24 cellular contexts compared by ENCODE assay signal in genomic region chr9:135353935-135354334, GRCh38.
A peak's percentile ranks its signal among the peaks of the same experiment; 100 is the strongest.
DNase-seq lines count a peak whose midpoint lies in the region; ATAC-seq and TF ChIP-seq lines count a peak whose summit lies in the region.
"Had no signal": no experiment of that assay in that cellular context is flagged by ENCODE, and none has a peak within 500 bp of the region (broad histone marks: within the 10 kb centered on the region; RNA-seq: fewer than 3 reads in every experiment).

No MANE protein-coding gene starts in this region.

- peaks cover 4 to 5% of the 10 kb centered on the region in 2 experiments; a peak in 1 of 5 replicates for H3K9me3 Mint-ChIP-seq in H9
- H3K9me3 Mint-ChIP-seq in brain, result peaks cover 0 to 6% (median 0%) of the 10 kb centered on the region in 5 experiments
- H3K9me3 Mint-ChIP-seq: CD4-positive, alpha-beta T cell; CD8-positive, alpha-beta memory T cell; GM23338 had no signal

- no peak overlapping the region for H3K4ac ChIP-seq in H9 (ENCODE audit: low read depth, low read length)

- H3K9ac ChIP-seq in H9 (ENCODE audit: extremely low read depth, insufficient read length, low read length), result no peak overlapping the region
- H3K9ac ChIP-seq: BLaER1 treated with 17β-estradiol and CSF1 and Interleukin-3, amounts not matched to agents 10 nM and 100 nM had no signal

- peaks cover 0 to 4% (median 0%) of the 10 kb centered on the region in 3 experiments; a peak in 3 of 7 replicates for H3K36me3 Mint-ChIP-seq in H9 (ENCODE audit: insufficient read depth in 1 of 3, low read depth in 3 of 3)
- H3K36me3 Mint-ChIP-seq in brain, result no peaks in the 10 kb centered on the region
- H3K36me3 Mint-ChIP-seq: CD14-positive monocyte; CD8-positive, alpha-beta memory T cell had no signal

- no peak overlapping the region for H2BK120ac ChIP-seq in H9 (ENCODE audit: low read depth, low read length, poor library complexity, severe bottlenecking)

- H3K14ac ChIP-seq in H9 (ENCODE audit: insufficient read depth, low read length), result peak overlapping the region; percentile 4; the same call in 1 of the 2 replicates

- no peak overlapping the region for H2AFZ ChIP-seq in H9 (ENCODE audit: low read length)
- H2AFZ ChIP-seq: GM23338 had no signal

- no peak overlapping the region for H2BK15ac ChIP-seq in H9 (ENCODE audit: low read depth, low read length)

- no peaks in the 10 kb centered on the region for H4K20me1 ChIP-seq in H9 (ENCODE audit: control insufficient read depth, insufficient read depth, insufficient read length)

- peak; percentile 38 for DNase-seq in NCI-H345 (lab: John Stamatoyannopoulos, UW)
- DNase-seq in NCI-H345 treated with DMSO at 0.1 percent for 48 hours (lab: John Stamatoyannopoulos, UW; ENCODE audit: unreplicated experiment), result no peak
- DNase-seq in H9, result no peak
- peak; percentile 71 for DNase-seq in NCI-H69 (lab: John Stamatoyannopoulos, UW)
- no peak for DNase-seq in activated naive CD4-positive, alpha-beta T cell treated with Interleukin-2 at 50 U/mL for 16 hours
- DNase-seq in globus pallidus (ENCODE audit: low spot score), result no peak
- DNase-seq: 8988T; ACHN; AML-193; BE2C; CD4-positive, alpha-beta T cell; CD8-positive, alpha-beta memory T cell; DMS 273 treated with DMSO at 0.1 percent for 48 hours; DMS79; EL; GDM1 had no signal

- no peak overlapping the region for H3K27ac ChIP-seq in H9 (ENCODE audit: insufficient read length, low read depth, low read length)
- H3K27ac ChIP-seq: A549; BLaER1 treated with 17β-estradiol and CSF1 and Interleukin-3, amounts not matched to agents 10 nM and 100 nM had no signal

- H3K79me2 ChIP-seq in H9 (ENCODE audit: insufficient read depth, low read length), result no peaks in the 10 kb centered on the region

- no peak overlapping the region for H4K91ac ChIP-seq in H9 (ENCODE audit: insufficient read length, low read depth, low read length)

- TF ChIP-seq CTCF in H9 (conservative IDR thresholded peaks at IDR 0.05), result no peak
- no peak for TF ChIP-seq CTCF in brain (conservative IDR thresholded peaks at IDR 0.05)

- H3K18ac ChIP-seq in H9 (ENCODE audit: insufficient read length, low read depth, low read length), result no peak overlapping the region

- H4K8ac ChIP-seq in H9 (replicated peaks; ENCODE audit: insufficient read length, low read depth, low read length), result no peak overlapping the region

- H3K9me3 ChIP-seq in H9 (ENCODE audit: control insufficient read depth, low read depth, low read length), result no peaks in the 10 kb centered on the region
- H3K9me3 ChIP-seq: A549, BE2C, HAP-1 had no signal

- no peaks in the 10 kb centered on the region for H3K23me2 ChIP-seq in H9 (ENCODE audit: insufficient read length, low read depth, low read length, poor library complexity, severe bottlenecking)

- H3K56ac ChIP-seq in H9 (ENCODE audit: insufficient read length, low read depth, low read length), result no peak overlapping the region

- no peak overlapping the region for H2BK5ac ChIP-seq in H9 (ENCODE audit: insufficient read length, low read length)

- H4K5ac ChIP-seq in H9 (ENCODE audit: insufficient read length, low read depth, low read length), result no peak overlapping the region

- no peaks in the 10 kb centered on the region for H3K27me3 ChIP-seq in H9 (ENCODE audit: insufficient read depth, low read length)
- H3K27me3 ChIP-seq: BE2C had no signal

- no peak overlapping the region for H2AK5ac ChIP-seq in H9 (ENCODE audit: insufficient read length, low read length)

- no peaks in the 10 kb centered on the region for H3K79me1 ChIP-seq in H9 (ENCODE audit: insufficient read depth, low read depth, low read length, poor library complexity, severe bottlenecking)

- no peak overlapping the region for H3T11ph ChIP-seq in H9 (ENCODE audit: low read length)

- no peak for ATAC-seq in GM18498 (IDR thresholded peaks at IDR 0.05; ENCODE audit: unreplicated experiment)
- ATAC-seq: A549, GM12878, GM23338 had no signal

- H3K4me2 ChIP-seq in H9 (ENCODE audit: insufficient read depth, insufficient read length, low read length), result no peak overlapping the region
- H3K4me2 ChIP-seq: A549; BLaER1 treated with 17β-estradiol and CSF1 and Interleukin-3, amounts not matched to agents 10 nM and 100 nM; GM23338 had no signal

- no peak overlapping the region for H3K23ac ChIP-seq in H9 (ENCODE audit: insufficient read length, low read depth, low read length)

- H3K27ac Mint-ChIP-seq in H9, result no peak overlapping the region
- H3K27ac Mint-ChIP-seq in brain, result peak overlapping the region in 3 of 5 experiments; percentile 37 to 91 (median 62)
- H3K27ac Mint-ChIP-seq: CD14-positive monocyte; CD4-positive, alpha-beta T cell; CD8-positive, alpha-beta memory T cell; GM23338 had no signal

- H3K4me1 Mint-ChIP-seq in H9 (peaks cover 5 to 14% of the 10 kb centered on the region in 2 experiments; a peak in 2 of 4 replicates), brain (peaks cover 66% of the 10 kb centered on the region)
- H3K4me1 Mint-ChIP-seq: CD14-positive monocyte; CD8-positive, alpha-beta memory T cell had no signal

- H2BK20ac ChIP-seq in H9 (ENCODE audit: low read depth, low read length, poor library complexity, severe bottlenecking), result no peak overlapping the region

- WGBS in H9 (ENCODE audit: extremely low coverage, insufficient read length, low lambda C conversion rate), result no CpG with 5 or more reads among the region's 14 CpGs

- H3K27me3 Mint-ChIP-seq in H9 (ENCODE audit: low read depth) (peaks cover 2% of the 10 kb centered on the region), brain (peaks cover 12% of the 10 kb centered on the region)

- H3K4me1 ChIP-seq in H9 (ENCODE audit: insufficient read depth, low read length), result no peaks in the 10 kb centered on the region; the same call in 1 of the 2 replicates
- H3K4me1 ChIP-seq: A549, BE2C, HAP-1 had no signal

- H2BK12ac ChIP-seq in H9 (ENCODE audit: insufficient read length, low read depth, low read length), result no peak overlapping the region

- H3K4me3 Mint-ChIP-seq in H9, result no peak overlapping the region
- no peak overlapping the region for H3K4me3 Mint-ChIP-seq in brain
- H3K4me3 Mint-ChIP-seq: CD14-positive monocyte; CD4-positive, alpha-beta T cell; CD8-positive, alpha-beta memory T cell; GM23338 had no signal

Comparison
In these comparisons a context has a peak if more than half of its experiments do, and no peak if none do; other contexts are left out.
1. DNase-seq: peak in NCI-H345 (single experiment) and NCI-H69 (single experiment); none in NCI-H345 treated with DMSO at 0.1 percent for 48 hours (single experiment), H9 (single experiment), activated naive CD4-positive, alpha-beta T cell treated with Interleukin-2 at 50 U/mL for 16 hours (single experiment) and globus pallidus (single experiment).
2. H3K27ac Mint-ChIP-seq: peak in brain (3 of 5); none in H9 (0 of 3).